In genomic region chr15:70486451-70487379, GRCh38 we compare ENCODE assay signal across 8 cellular contexts.
DNase-seq lines count a peak whose midpoint lies in the region; ATAC-seq and TF ChIP-seq lines count a peak whose summit lies in the region.

No MANE protein-coding gene starts in this region.

- POLR2A ChIA-PET in activated CD8-positive, alpha-beta T cell treated with anti-CD3 and anti-CD28 coated beads for 36 hours (lab: Charles Lee), result interaction anchor here (0.6 to 1.3 kb wide), 4 partner anchors 12 to 246 kb away, joined by 3 read pairs; no protein-coding TSS in a partner anchor

- CTCF ChIA-PET in activated CD8-positive, alpha-beta T cell treated with anti-CD3 and anti-CD28 coated beads for 36 hours (lab: Charles Lee), result interaction anchor here (0.7 to 5.3 kb wide), 18 partner anchors 11 to 392 kb away, joined by 3 to 36 read pairs (median 7); no protein-coding TSS in a partner anchor

- DNase-seq in CD1c-positive myeloid dendritic cell (ENCODE audit: extremely low spot score) (peak; percentile 89), Right ventricle myocardium superior (peak; percentile 55), D341Med (ENCODE audit: low spot score) (no peak), NCI-H2107 (lab: John Stamatoyannopoulos, UW) (no peak)
- DNase-seq in activated CD8-positive, alpha-beta T cell treated with anti-CD3 and anti-CD28 coated beads for 36 hours, result peak; percentile 95
- peak; percentile 72 for DNase-seq in stimulated activated CD8-positive, alpha-beta memory T cell treated with anti-CD3 and anti-CD28 coated beads, Interleukin-4, amount 100 ng/mL, for 24 hours (ENCODE audit: low read depth)

- H3K36me3 Mint-ChIP-seq in activated CD8-positive, alpha-beta T cell treated with anti-CD3 and anti-CD28 coated beads for 36 hours (ENCODE audit: low read depth), result no peaks in the 10 kb centered on the region

- no peak overlapping the region for H3K4me3 Mint-ChIP-seq in activated CD8-positive, alpha-beta T cell treated with anti-CD3 and anti-CD28 coated beads for 36 hours

- intact Hi-C loops in activated CD8-positive, alpha-beta T cell treated with anti-CD3 and anti-CD28 coated beads for 36 hours (cut with micrococcal nuclease), result loop anchor here (5.0 to 10.0 kb wide), 3 partner anchors 182 to 729 kb away; no protein-coding TSS in a partner anchor
- intact Hi-C loops in Right ventricle myocardium superior (cut with DNase I), result loop anchor here (5.0 to 10.0 kb wide), 2 partner anchors 759 to 912 kb away; no protein-coding TSS in a partner anchor

- H3K27ac Mint-ChIP-seq in activated CD8-positive, alpha-beta T cell treated with anti-CD3 and anti-CD28 coated beads for 36 hours, result peak overlapping the region; percentile 83

- H3K27me3 Mint-ChIP-seq in activated CD8-positive, alpha-beta T cell treated with anti-CD3 and anti-CD28 coated beads for 36 hours, result peaks cover 41% of the 10 kb centered on the region

- TF ChIP-seq CTCF in activated CD8-positive, alpha-beta T cell treated with anti-CD3 and anti-CD28 coated beads for 36 hours (IDR thresholded peaks at IDR 0.05), result no peak

- H3K4me1 Mint-ChIP-seq in activated CD8-positive, alpha-beta T cell treated with anti-CD3 and anti-CD28 coated beads for 36 hours (ENCODE audit: low read depth), result peaks cover 46% of the 10 kb centered on the region

- no peaks in the 10 kb centered on the region for H3K9me3 Mint-ChIP-seq in activated CD8-positive, alpha-beta T cell treated with anti-CD3 and anti-CD28 coated beads for 36 hours

- peak; percentile 63 for ATAC-seq in GM21360 (IDR thresholded peaks at IDR 0.05; ENCODE audit: unreplicated experiment)
- peak; percentile 31 for ATAC-seq in HG03575 (IDR thresholded peaks at IDR 0.05; ENCODE audit: extremely low read depth, insufficient number of reproducible peaks, low FRiP score, unreplicated experiment)
- ATAC-seq in activated CD8-positive, alpha-beta T cell treated with anti-CD3 and anti-CD28 coated beads for 36 hours, result peak; percentile 85
- ATAC-seq in Right ventricle myocardium superior (ENCODE audit: poor library complexity), result peak; percentile 34

Comparison
In these comparisons a context has a peak if more than half of its experiments do, and no peak if none do; other contexts are left out.
1. DNase-seq: peak in CD1c-positive myeloid dendritic cell (single experiment), activated CD8-positive, alpha-beta T cell treated with anti-CD3 and anti-CD28 coated beads for 36 hours (single experiment), Right ventricle myocardium superior (single experiment) and stimulated activated CD8-positive, alpha-beta memory T cell treated with anti-CD3 and anti-CD28 coated beads, Interleukin-4, amount 100 ng/mL, for 24 hours (single experiment); none in D341Med (single experiment) and NCI-H2107 (single experiment).
2. ATAC-seq: peak in every context shown above with its lines; median percentile 85 in activated CD8-positive, alpha-beta T cell treated with anti-CD3 and anti-CD28 coated beads for 36 hours; 63 in GM21360; 34 in Right ventricle myocardium superior; 31 in HG03575.